ENCODE assay signal across 1 cellular context in genomic region chr15:44765036-44765435, GRCh38.
TF ChIP-seq lines count a peak whose summit lies in the region.

No MANE protein-coding gene starts in this region.

TF ChIP-seq in K562, 482 proteins besides CTCF, POLR2A, EP300 and RAD21:
- TF ChIP-seq, protein P1, sequence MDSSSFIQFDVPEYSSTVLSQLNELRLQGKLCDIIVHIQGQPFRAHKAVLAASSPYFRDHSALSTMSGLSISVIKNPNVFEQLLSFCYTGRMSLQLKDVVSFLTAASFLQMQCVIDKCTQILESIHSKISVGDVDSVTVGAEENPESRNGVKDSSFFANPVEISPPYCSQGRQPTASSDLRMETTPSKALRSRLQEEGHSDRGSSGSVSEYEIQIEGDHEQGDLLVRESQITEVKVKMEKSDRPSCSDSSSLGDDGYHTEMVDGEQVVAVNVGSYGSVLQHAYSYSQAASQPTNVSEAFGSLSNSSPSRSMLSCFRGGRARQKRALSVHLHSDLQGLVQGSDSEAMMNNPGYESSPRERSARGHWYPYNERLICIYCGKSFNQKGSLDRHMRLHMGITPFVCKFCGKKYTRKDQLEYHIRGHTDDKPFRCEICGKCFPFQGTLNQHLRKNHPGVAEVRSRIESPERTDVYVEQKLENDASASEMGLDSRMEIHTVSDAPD (CRISPR knock-in tag; IDR thresholded peaks at IDR 0.05), result no peak
- TF ChIP-seq PML (IDR thresholded peaks at IDR 0.05; ENCODE audit: low read length), result no peak
- no peak for TF ChIP-seq CSDE1 (IDR thresholded peaks at IDR 0.05)
- TF ChIP-seq NUFIP1 (IDR thresholded peaks at IDR 0.05; ENCODE audit: partially characterized antibody), result no peak
